15 cellular contexts compared by ENCODE assay signal in the genomic region with DNA sequence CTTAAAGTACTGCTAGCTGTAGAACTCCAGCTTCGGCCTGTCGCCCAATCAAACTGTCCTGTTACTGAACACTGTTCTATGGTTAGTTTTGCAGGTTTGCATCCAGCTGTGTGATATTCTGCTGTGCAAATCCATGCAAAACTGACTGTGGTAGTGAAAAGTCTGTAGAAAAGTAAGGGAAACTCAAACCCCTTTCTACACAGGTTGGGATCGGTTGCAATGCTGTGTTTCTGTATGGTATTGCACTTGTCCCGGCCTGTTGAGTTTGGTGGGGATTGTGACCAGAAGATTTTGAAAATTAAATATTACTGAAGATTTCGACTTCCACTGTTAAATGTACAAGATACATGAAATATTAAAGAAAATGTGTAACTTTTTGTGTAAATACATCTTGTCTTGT. TPM values are rescaled to one million over a fixed set of nuclear protein-coding genes. Genes with fewer than 3 reads are reported as not detected.
A peak's percentile ranks its signal among the peaks of the same experiment; 100 is the strongest.
DNase-seq lines count a peak whose midpoint lies in the region; ATAC-seq, FAIRE-seq and TF ChIP-seq lines count a peak whose summit lies in the region.
"Had no signal": no experiment of that assay in that cellular context is flagged by ENCODE, and none has a peak within 500 bp of the region (broad histone marks: within the 10 kb centered on the region; RNA-seq: fewer than 3 reads in every experiment).

No MANE protein-coding gene starts in this region.

- peaks cover 59% of the 10 kb centered on the region for H3K4me1 Mint-ChIP-seq in activated naive CD4-positive, alpha-beta T cell treated with anti-CD3 and anti-CD28 coated beads, Interleukin-2, amount 10 ng/mL, durations not matched to agents 7 days and 5 days
- H3K4me1 Mint-ChIP-seq in effector memory CD8-positive, alpha-beta T cell (ENCODE audit: low read depth in 2 of 2), result peaks cover 13 to 14% of the 10 kb centered on the region in 2 donors

- POLR2A ChIA-PET in H1 (lab: Charles Lee; ENCODE audit: partially characterized antibody), result interaction anchor here (1.4 to 2.7 kb wide), 2 partner anchors 8 to 12 kb away, joined by 4 to 28 read pairs; no protein-coding TSS in a partner anchor

- H3K23ac ChIP-seq in H1 (ENCODE audit: insufficient read length), result no peak overlapping the region

- no peak overlapping the region for H4K5ac ChIP-seq in H1 (ENCODE audit: insufficient read length, low read depth, low read length)

- H2BK120ac ChIP-seq in H1 (replicated peaks; ENCODE audit: low read depth, low read length), result no peak overlapping the region

- H2AFZ ChIP-seq in H1 (ENCODE audit: low read length), result no peak overlapping the region
- no peak overlapping the region for H2AFZ ChIP-seq in smooth muscle cell (ENCODE audit: low read depth)

- H2BK20ac ChIP-seq in H1 (ENCODE audit: low read length), result no peak overlapping the region

- H3K27me3 Mint-ChIP-seq in activated naive CD4-positive, alpha-beta T cell treated with anti-CD3 and anti-CD28 coated beads, Interleukin-2, amount 10 ng/mL, durations not matched to agents 7 days and 5 days, result no peaks in the 10 kb centered on the region
- H3K27me3 Mint-ChIP-seq in effector memory CD8-positive, alpha-beta T cell, result no peaks in the 10 kb centered on the region
- H3K27me3 Mint-ChIP-seq: naive thymus-derived CD8-positive, alpha-beta T cell had no signal

- no peak for DNase-seq in activated naive CD4-positive, alpha-beta T cell treated with anti-CD3 and anti-CD28 coated beads, Interleukin-2, amount 10 ng/mL, durations not matched to agents 7 days and 5 days
- DNase-seq in activated naive CD4-positive, alpha-beta T cell treated with anti-CD3 and anti-CD28 coated beads, Interleukin-2, amount 50 U/mL, for 72 hours (ENCODE audit: low spot score in 2 of 2), result no peak
- DNase-seq in NT2/D1 (ENCODE audit: low read depth, low spot score), result no peak
- DNase-seq in H1 (ENCODE audit: low read depth in 1 of 2, low spot score in 2 of 2), result no peak
- no peak for DNase-seq in smooth muscle cell (lab: John Stamatoyannopoulos, UW; ENCODE audit: unreplicated experiment)
- no peak for DNase-seq in stimulated activated CD4-positive, alpha-beta T cell treated with anti-CD3 and anti-CD28 coated beads, Interleukin-12 subunit alpha, Interleukin-12 subunit beta, amount 100 ng/mL, for 4 hours
- no peak for DNase-seq in effector memory CD8-positive, alpha-beta T cell
- DNase-seq: AML-193; amniotic stem cell; GF-D8; naive thymus-derived CD8-positive, alpha-beta T cell; NCI-H345; Right ventricle myocardium superior had no signal

- H2BK12ac ChIP-seq in H1 (ENCODE audit: low read depth, low read length), result no peak overlapping the region

- no peak for TF ChIP-seq RAD21 in H1 (IDR thresholded peaks at IDR 0.05 in 1 of 2, conservative IDR thresholded peaks at IDR 0.05 in 1 of 2; ENCODE audit: low read depth in 2 of 2, low read length in 2 of 2)

- no peak overlapping the region for H2BK15ac ChIP-seq in H1 (ENCODE audit: low read length)

- WGBS in H1 (ENCODE audit: extremely low coverage in 1 of 2, insufficient coverage in 1 of 2, insufficient read length in 1 of 2, insufficient replicate concordance in 2 of 2, low coverage in 1 of 2, low lambda C conversion rate in 2 of 2, missing lambda C conversion rate in 1 of 2), 2 experiments, result 92% methylated on average over 5 of the region's 5 CpGs; no CpG with 5 or more reads in 1 of the 2 experiments
- WGBS in smooth muscle cell (ENCODE audit: low lambda C conversion rate), result 94% methylated on average over 5 of the region's 5 CpGs

- no peak overlapping the region for H3K18ac ChIP-seq in H1 (ENCODE audit: extremely low read depth, low read length)

- no peak for TF ChIP-seq CTCF in H1 (IDR thresholded peaks at IDR 0.05; ENCODE audit: control extremely low read depth in 1 of 3, insufficient read depth in 1 of 3, low read depth in 1 of 3, low read length in 3 of 3)
- no peak for TF ChIP-seq CTCF in smooth muscle cell (IDR thresholded peaks at IDR 0.05; ENCODE audit: borderline replicate concordance, insufficient read depth, poor library complexity, severe bottlenecking)

- no peak overlapping the region for H3K56ac ChIP-seq in H1 (replicated peaks; ENCODE audit: insufficient read length, low read depth, low read length)

- TF ChIP-seq POLR2A in H1 (IDR thresholded peaks at IDR 0.05; ENCODE audit: control extremely low read depth in 1 of 2, low read depth in 2 of 2, low read length in 2 of 2), result no peak; a peak in 2 of 3 replicates

- H3K4me2 ChIP-seq in H1 (ENCODE audit: insufficient read depth in 1 of 2, low read depth in 2 of 2, low read length in 2 of 2) (peak overlapping the region; percentile 47 to 65; a peak in 3 of 4 replicates), smooth muscle cell (peak overlapping the region; percentile 99)

- CTCF ChIA-PET in activated naive CD4-positive, alpha-beta T cell treated with anti-CD3 and anti-CD28 coated beads, Interleukin-2, amount 10 ng/mL, durations not matched to agents 7 days and 5 days (lab: Charles Lee), result interaction anchor here (0.6 to 1.6 kb wide), 2 partner anchors 20 to 33 kb away, joined by 3 read pairs; no protein-coding TSS in a partner anchor
- CTCF ChIA-PET in H1 (lab: Charles Lee; ENCODE audit: partially characterized antibody), result interaction anchor here (1.7 kb wide), 1 partner anchor 21 kb away, joined by 3 read pairs; no protein-coding TSS in a partner anchor

- no peak overlapping the region for H3K27ac Mint-ChIP-seq in activated naive CD4-positive, alpha-beta T cell treated with anti-CD3 and anti-CD28 coated beads, Interleukin-2, amount 10 ng/mL, durations not matched to agents 7 days and 5 days
- peak overlapping the region in 1 of 2 donors; percentile 92 for H3K27ac Mint-ChIP-seq in activated naive CD4-positive, alpha-beta T cell treated with anti-CD3 and anti-CD28 coated beads, Interleukin-2, amount 50 U/mL, for 72 hours
- H3K27ac Mint-ChIP-seq in effector memory CD8-positive, alpha-beta T cell, result no peak overlapping the region

- H3F3A ChIP-seq in smooth muscle cell (ENCODE audit: low read depth), result peaks cover 24% of the 10 kb centered on the region

- H3K4me1 ChIP-seq in NT2/D1 (ENCODE audit: insufficient read depth, insufficient read length) (no peaks in the 10 kb centered on the region), H1 (replicated peaks in 1 of 4; ENCODE audit: control insufficient read depth in 3 of 4, insufficient read depth in 4 of 4, low read length in 3 of 4) (peaks cover 0 to 9% (median 6%) of the 10 kb centered on the region in 4 experiments; a peak in 5 of 7 replicates), smooth muscle cell (ENCODE audit: low read depth) (peaks cover 31% of the 10 kb centered on the region)

- peaks cover 2% of the 10 kb centered on the region; the same call in 1 of the 2 replicates for H3K23me2 ChIP-seq in H1 (ENCODE audit: low read depth, low read length)

- H3K36me3 ChIP-seq in NT2/D1 (ENCODE audit: insufficient read depth, insufficient read length, low read length) (peaks cover 67% of the 10 kb centered on the region), H1 (ENCODE audit: control insufficient read depth in 2 of 4, insufficient read depth in 4 of 4, low read length in 3 of 4) (peaks cover 19 to 70% (median 57%) of the 10 kb centered on the region in 4 experiments), smooth muscle cell (ENCODE audit: low read depth) (peaks cover 25% of the 10 kb centered on the region)

- H3K4me3 ChIP-seq in NT2/D1 (ENCODE audit: insufficient read length, low read depth) (peak overlapping the region; percentile 85), H1 (ENCODE audit: extremely low read depth in 1 of 4, insufficient read depth in 2 of 4, low read depth in 3 of 4, low read length in 4 of 4) (peak overlapping the region in 3 of 4 experiments; percentile 37 to 97 (median 85); a peak in 6 of 8 replicates), smooth muscle cell (no peak overlapping the region)

- H3K79me2 ChIP-seq in H1 (ENCODE audit: control insufficient read depth in 1 of 2, insufficient read depth in 2 of 2, low read length in 2 of 2) (peaks cover 13 to 60% of the 10 kb centered on the region in 2 experiments), smooth muscle cell (ENCODE audit: low read depth) (peaks cover 37% of the 10 kb centered on the region)

- no peak overlapping the region for H2BK5ac ChIP-seq in H1 (ENCODE audit: low read depth, low read length)

- H3K9me3 ChIP-seq in NT2/D1 (ENCODE audit: insufficient read depth, low read length) (no peaks in the 10 kb centered on the region), H1 (ENCODE audit: insufficient read depth in 2 of 2, low read depth in 1 of 2, low read length in 1 of 2) (no peaks in the 10 kb centered on the region), smooth muscle cell (replicated peaks; ENCODE audit: low read depth) (no peaks in the 10 kb centered on the region)

- H3K14ac ChIP-seq in H1 (ENCODE audit: insufficient read length), result no peak overlapping the region

- H4K20me1 ChIP-seq in H1 (replicated peaks in 1 of 2; ENCODE audit: control insufficient read depth in 1 of 2, insufficient read depth in 2 of 2, low read length in 2 of 2) (peaks cover 18 to 19% of the 10 kb centered on the region in 2 experiments), smooth muscle cell (ENCODE audit: low read depth) (peaks cover 72% of the 10 kb centered on the region)

- no peak overlapping the region; the same call in 1 of the 2 replicates for H4K8ac ChIP-seq in H1 (ENCODE audit: extremely low read depth, insufficient read depth, low read length)

- H3K9me3 Mint-ChIP-seq in activated naive CD4-positive, alpha-beta T cell treated with anti-CD3 and anti-CD28 coated beads, Interleukin-2, amount 10 ng/mL, durations not matched to agents 7 days and 5 days, result no peaks in the 10 kb centered on the region
- H3K9me3 Mint-ChIP-seq in activated naive CD4-positive, alpha-beta T cell treated with anti-CD3 and anti-CD28 coated beads, Interleukin-2, amount 50 U/mL, for 72 hours, result no peaks in the 10 kb centered on the region
- no peaks in the 10 kb centered on the region for H3K9me3 Mint-ChIP-seq in effector memory CD8-positive, alpha-beta T cell
- H3K9me3 Mint-ChIP-seq: naive thymus-derived CD8-positive, alpha-beta T cell had no signal

- H3K27me3 ChIP-seq in NT2/D1 (ENCODE audit: insufficient read depth, insufficient read length), result peaks cover 9% of the 10 kb centered on the region
- H3K27me3 ChIP-seq in H1 (replicated peaks in 1 of 4; ENCODE audit: control insufficient read depth in 3 of 4, extremely low read depth in 1 of 4, insufficient read depth in 3 of 4, low read length in 3 of 4), result no peaks in the 10 kb centered on the region
- H3K27me3 ChIP-seq in smooth muscle cell (ENCODE audit: low read depth), result no peaks in the 10 kb centered on the region

- no peak overlapping the region for H2AK5ac ChIP-seq in H1 (ENCODE audit: low read depth, low read length)

- TF ChIP-seq EP300 in H1 (IDR thresholded peaks at IDR 0.05; ENCODE audit: borderline replicate concordance in 1 of 2, low read depth in 2 of 2, low read length in 2 of 2), result no peak

- H3K79me1 ChIP-seq in H1 (ENCODE audit: low read depth, low read length), result peaks cover 4% of the 10 kb centered on the region; the same call in 1 of the 2 replicates

- H3K27ac ChIP-seq in H1 (ENCODE audit: low read depth, low read length) (no peak overlapping the region), smooth muscle cell (ENCODE audit: low read depth) (no peak overlapping the region)

- no peak overlapping the region for H4K91ac ChIP-seq in H1 (replicated peaks; ENCODE audit: insufficient read length, low read length)

- peak overlapping the region; percentile 93 for H3K4me3 Mint-ChIP-seq in activated naive CD4-positive, alpha-beta T cell treated with anti-CD3 and anti-CD28 coated beads, Interleukin-2, amount 10 ng/mL, durations not matched to agents 7 days and 5 days
- no peak overlapping the region for H3K4me3 Mint-ChIP-seq in effector memory CD8-positive, alpha-beta T cell

- FAIRE-seq in H1 (lab: Jason Lieb, UNC), result no peak

- H3K4ac ChIP-seq in H1 (replicated peaks; ENCODE audit: insufficient read length, low read depth, low read length), result peak overlapping the region; percentile 93

- peaks cover 61% of the 10 kb centered on the region for H3K36me3 Mint-ChIP-seq in activated naive CD4-positive, alpha-beta T cell treated with anti-CD3 and anti-CD28 coated beads, Interleukin-2, amount 10 ng/mL, durations not matched to agents 7 days and 5 days
- peaks cover 40 to 65% of the 10 kb centered on the region in 2 donors for H3K36me3 Mint-ChIP-seq in activated naive CD4-positive, alpha-beta T cell treated with anti-CD3 and anti-CD28 coated beads, Interleukin-2, amount 50 U/mL, for 72 hours
- H3K36me3 Mint-ChIP-seq in effector memory CD8-positive, alpha-beta T cell (ENCODE audit: insufficient read depth), result peaks cover 51% of the 10 kb centered on the region

- no peak for ATAC-seq in activated naive CD4-positive, alpha-beta T cell treated with anti-CD3 and anti-CD28 coated beads, Interleukin-2, amount 50 U/mL, for 72 hours
- no peak for ATAC-seq in GM18517 (IDR thresholded peaks at IDR 0.05; ENCODE audit: unreplicated experiment)
- ATAC-seq in effector memory CD8-positive, alpha-beta T cell (replicated peaks), result no peak
- ATAC-seq: activated CD4-positive, CD25-positive, alpha-beta regulatory T cell treated with anti-CD3 and anti-CD28 coated beads, Interleukin-2, amount 50 U/mL, for 24 hours; naive thymus-derived CD8-positive, alpha-beta T cell had no signal

- peak overlapping the region; percentile 68 for H3K9ac ChIP-seq in NT2/D1 (ENCODE audit: insufficient read length, low read depth)
- H3K9ac ChIP-seq in H1 (replicated peaks in 1 of 4; ENCODE audit: extremely low read depth in 1 of 4, low read depth in 3 of 4, low read length in 3 of 4), result peak overlapping the region in 1 of 4 experiments; percentile 79; a peak in 2 of 7 replicates
- no peak overlapping the region for H3K9ac ChIP-seq in smooth muscle cell (ENCODE audit: low read depth)

RNA-seq across cellular contexts. Expression of gene MIR17HG, which starts 3.6 kb away (rescaled TPM):
- 10 to 100 TPM; 11.5 to 25.8 TPM for total RNA-seq in activated naive CD4-positive, alpha-beta T cell treated with anti-CD3 and anti-CD28 coated beads, Interleukin-2, amount 50 U/mL, for 72 hours
- total RNA-seq in H1 (2021; fragmentation: NEBNext Ultra II Directional; extraction: Animal tissue kit (Norgen Biotek cat#: 25700)), result 28.2 and 36.9 TPM in 2 replicates
- 7.6 and 11.5 TPM in 2 replicates for polyA plus RNA-seq in H1 (2011; rRNA removed)
- polyA plus RNA-seq in H1 (2011; cell fraction: cytosol; rRNA removed), result 15.6 TPM
- 22.8 TPM for polyA plus RNA-seq in H1 (2011; cell fraction: nucleus; rRNA removed)
- 6.7 to 18.2 TPM (median 7.5 TPM) in 4 replicates for polyA plus RNA-seq in H1 (2012, experiment 1 of 2)
- 0.84 TPM for polyA plus RNA-seq in H1 (2012, experiment 2 of 2)
- 20.9 TPM for polyA plus RNA-seq in H1 (2013, experiment 1 of 2)
- polyA plus RNA-seq in H1 (2013, experiment 2 of 2), result 16.5 TPM
- polyA minus RNA-seq in H1 (2011; rRNA and poly(A)+ RNA removed), result 24.9 and 26.4 TPM in 2 replicates
- 6.1 TPM for polyA minus RNA-seq in H1 (2011; cell fraction: cytosol; rRNA and poly(A)+ RNA removed)
- 339 TPM for polyA minus RNA-seq in H1 (2011; cell fraction: nucleus; rRNA and poly(A)+ RNA removed)
- 0.54 and 2.6 TPM in 2 replicates for total RNA-seq in smooth muscle cell
- 0.07 TPM in 1 of 2 replicates, not detected in the other for polyA plus RNA-seq in smooth muscle cell

RNA-seq across cellular contexts. Expression of gene GPC5, which starts 47.3 kb away (rescaled TPM):
- under 1 TPM; 0.11 to 0.78 TPM for total RNA-seq in activated naive CD4-positive, alpha-beta T cell treated with anti-CD3 and anti-CD28 coated beads, Interleukin-2, amount 50 U/mL, for 72 hours
- 0.20 and 0.23 TPM in 2 replicates for total RNA-seq in H1 (2021; fragmentation: NEBNext Ultra II Directional; extraction: Animal tissue kit (Norgen Biotek cat#: 25700))
- polyA plus RNA-seq in H1 (2011; rRNA removed), result 0.39 and 0.74 TPM in 2 replicates
- polyA plus RNA-seq in H1 (2011; cell fraction: cytosol; rRNA removed), result 0.63 TPM
- polyA plus RNA-seq in H1 (2011; cell fraction: nucleus; rRNA removed), result 0.58 TPM
- polyA plus RNA-seq in H1 (2012, experiment 1 of 2), result 0.11 to 0.51 TPM (median 0.29 TPM) in 4 replicates
- not detected for polyA plus RNA-seq in H1 (2012, experiment 2 of 2)
- polyA plus RNA-seq in H1 (2013, experiment 1 of 2), result 0.79 TPM
- 0.72 TPM for polyA plus RNA-seq in H1 (2013, experiment 2 of 2)
- polyA minus RNA-seq in H1 (2011; rRNA and poly(A)+ RNA removed), result 3.1 and 4.2 TPM in 2 replicates
- polyA minus RNA-seq in H1 (2011; cell fraction: cytosol; rRNA and poly(A)+ RNA removed), result not detected
- polyA minus RNA-seq in H1 (2011; cell fraction: nucleus; rRNA and poly(A)+ RNA removed), result 3.6 TPM
- total RNA-seq in smooth muscle cell, result 0.99 and 4.3 TPM in 2 replicates
- polyA plus RNA-seq in smooth muscle cell, result 0.37 and 1.0 TPM in 2 replicates
- total RNA-seq: naive thymus-derived CD8-positive, alpha-beta T cell had no signal
- polyA plus RNA-seq: naive thymus-derived CD8-positive, alpha-beta T cell had no signal
